In the genomic region with DNA sequence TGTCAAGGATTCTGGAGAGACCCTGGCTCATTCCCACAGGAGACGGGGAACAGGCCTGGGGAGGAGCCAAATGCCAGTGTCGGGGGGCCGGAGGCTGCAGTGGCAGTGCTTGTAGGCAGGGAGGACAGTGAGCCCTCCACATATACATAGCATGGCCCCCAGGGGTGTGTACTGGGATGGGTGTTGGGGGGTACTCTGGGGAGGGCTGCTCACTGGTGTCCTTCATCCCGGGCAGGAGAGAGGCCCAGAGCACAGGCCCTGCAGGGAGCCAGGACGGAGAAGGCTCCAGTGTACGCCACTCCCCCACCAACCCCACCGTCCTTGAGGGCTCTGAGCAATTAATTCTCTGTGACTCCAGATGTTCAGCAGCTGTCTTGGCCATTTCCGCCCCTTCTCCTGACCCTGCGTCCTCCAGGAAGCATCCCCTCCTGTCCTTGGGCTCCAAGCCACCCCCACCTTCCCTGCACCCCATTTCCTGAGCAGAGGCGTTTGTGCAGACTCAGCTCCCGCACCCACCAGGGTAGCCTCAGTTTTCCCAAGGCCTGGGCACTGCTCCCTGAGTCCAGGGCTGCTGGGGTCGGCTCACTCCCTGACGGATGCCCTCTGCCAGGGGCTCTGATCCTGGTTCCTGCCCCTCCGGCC, we compare ENCODE assay signal across 7 cellular contexts.
DNase-seq lines count a peak whose midpoint lies in the region; ATAC-seq and TF ChIP-seq lines count a peak whose summit lies in the region.
"Had no signal": no experiment of that assay in that cellular context is flagged by ENCODE, and none has a peak within 500 bp of the region (broad histone marks: within the 10 kb centered on the region; RNA-seq: fewer than 3 reads in every experiment).

No MANE protein-coding gene starts in this region.

- H3K9me3 Mint-ChIP-seq in central memory CD8-positive, alpha-beta T cell = no peaks in the 10 kb centered on the region
- H3K9me3 Mint-ChIP-seq in nephron progenitor cell = no peaks in the 10 kb centered on the region

- no peak for ATAC-seq in central memory CD8-positive, alpha-beta T cell (replicated peaks; ENCODE audit: extremely low read depth, poor library complexity, severe bottlenecking)
- ATAC-seq in GM19328 (IDR thresholded peaks at IDR 0.05; ENCODE audit: unreplicated experiment) (no peak), GM18519 (IDR thresholded peaks at IDR 0.05; ENCODE audit: low FRiP score, unreplicated experiment) (no peak)

- in situ Hi-C loops in GM13977 (cut with MboI; ENCODE audit: low pct_unique_long_range_greater_than_20kb, low sequenced_read_pairs, unreplicated experiment) = loop anchor here (5.0 kb wide), 1 partner anchor 151 kb away; a partner anchor contains a TSS

- TF ChIP-seq CTCF in GM13977 (IDR thresholded peaks at IDR 0.05; ENCODE audit: extremely low read depth, insufficient read depth, missing control alignments) = no peak
- TF ChIP-seq CTCF in nephron progenitor cell (IDR thresholded peaks at IDR 0.05) = no peak

- H3K36me3 Mint-ChIP-seq in central memory CD8-positive, alpha-beta T cell (ENCODE audit: insufficient read depth) = peaks cover 2% of the 10 kb centered on the region
- peaks cover 5% of the 10 kb centered on the region for H3K36me3 Mint-ChIP-seq in nephron progenitor cell (ENCODE audit: low read depth)

- H3K27ac Mint-ChIP-seq in central memory CD8-positive, alpha-beta T cell (ENCODE audit: low read depth) = no peak overlapping the region
- H3K27ac Mint-ChIP-seq in nephron progenitor cell = peak overlapping the region; percentile 99

- no peaks in the 10 kb centered on the region for H3K27me3 Mint-ChIP-seq in central memory CD8-positive, alpha-beta T cell
- peaks cover 5% of the 10 kb centered on the region for H3K27me3 Mint-ChIP-seq in nephron progenitor cell (ENCODE audit: low read depth, poor library complexity)

- peaks cover 16% of the 10 kb centered on the region for H3K4me1 Mint-ChIP-seq in central memory CD8-positive, alpha-beta T cell
- H3K4me1 Mint-ChIP-seq in nephron progenitor cell = peaks cover 59% of the 10 kb centered on the region

- peak; percentile 29 for DNase-seq in GM13977 (ENCODE audit: low spot score)
- no peak for DNase-seq in central memory CD8-positive, alpha-beta T cell (ENCODE audit: low spot score in 2 of 2)
- DNase-seq in nephron progenitor cell = peak; percentile 50
- DNase-seq in hepatic stellate cell (ENCODE audit: low spot score) = no peak
- DNase-seq: activated CD8-positive, alpha-beta memory T cell treated with anti-CD3 and anti-CD28 coated beads, Interleukin-2, amount 50 U/mL, for 48 hours had no signal

- H3K4me3 Mint-ChIP-seq in central memory CD8-positive, alpha-beta T cell = peak overlapping the region; percentile 40
- H3K4me3 Mint-ChIP-seq in nephron progenitor cell = peak overlapping the region; percentile 62

Comparison
In these comparisons a context has a peak if more than half of its experiments do, and no peak if none do; other contexts are left out.
1. DNase-seq: peak in GM13977 (single experiment) and nephron progenitor cell (single experiment); none in central memory CD8-positive, alpha-beta T cell (0 of 2) and hepatic stellate cell (single experiment).